Comparison of ENCODE assay signal across 1 cellular context in the genomic region with DNA sequence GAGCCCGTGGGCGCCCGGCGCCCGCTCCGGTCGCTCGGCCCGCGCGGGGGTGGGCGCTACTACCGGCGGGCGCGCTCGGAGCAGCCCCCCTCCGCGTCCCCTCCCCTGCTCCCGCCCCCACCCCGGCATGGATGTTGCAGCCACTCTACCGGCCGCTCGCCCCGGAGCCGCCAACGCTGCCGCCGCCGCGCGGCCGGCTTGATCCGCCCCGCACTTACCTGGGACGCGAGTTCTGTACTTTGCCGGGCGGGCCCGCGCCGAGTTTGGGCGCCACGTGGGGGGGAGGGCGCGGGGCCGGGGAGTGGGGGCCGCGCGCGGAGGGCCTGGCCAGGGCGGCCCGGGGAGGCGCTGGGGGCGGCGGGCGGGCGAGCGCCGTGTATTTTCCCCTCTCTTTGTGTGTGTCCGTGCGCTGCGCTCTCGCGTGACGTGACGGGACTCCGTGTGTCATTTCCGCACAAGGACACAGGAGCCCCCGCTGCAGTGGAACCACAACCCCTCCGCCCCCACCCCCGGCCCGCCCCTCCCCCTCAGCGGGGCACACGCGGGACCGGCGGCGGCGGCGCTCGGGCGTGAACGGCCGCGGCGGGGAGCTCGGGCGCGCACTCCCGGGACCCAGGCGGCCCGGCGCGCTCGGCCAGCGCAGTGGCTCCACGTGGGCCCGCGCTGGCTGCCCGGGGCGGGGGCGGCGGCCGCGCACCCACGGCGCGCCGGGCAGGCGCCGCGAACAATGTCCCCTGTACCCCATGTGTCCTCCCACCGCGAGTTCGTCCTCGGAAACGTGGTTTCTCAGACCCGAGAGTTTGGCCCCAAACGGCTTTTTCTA.
TF ChIP-seq lines count a peak whose summit lies in the region.

A gene (minus strand): TSS at position 644 of the 823 bp plus-strand sequence. CDS start 16,230 bp downstream, outside the sequence.

TF ChIP-seq in K562, 482 proteins besides CTCF, POLR2A, EP300 and RAD21 (continued from another document):
- TF ChIP-seq, protein P1, sequence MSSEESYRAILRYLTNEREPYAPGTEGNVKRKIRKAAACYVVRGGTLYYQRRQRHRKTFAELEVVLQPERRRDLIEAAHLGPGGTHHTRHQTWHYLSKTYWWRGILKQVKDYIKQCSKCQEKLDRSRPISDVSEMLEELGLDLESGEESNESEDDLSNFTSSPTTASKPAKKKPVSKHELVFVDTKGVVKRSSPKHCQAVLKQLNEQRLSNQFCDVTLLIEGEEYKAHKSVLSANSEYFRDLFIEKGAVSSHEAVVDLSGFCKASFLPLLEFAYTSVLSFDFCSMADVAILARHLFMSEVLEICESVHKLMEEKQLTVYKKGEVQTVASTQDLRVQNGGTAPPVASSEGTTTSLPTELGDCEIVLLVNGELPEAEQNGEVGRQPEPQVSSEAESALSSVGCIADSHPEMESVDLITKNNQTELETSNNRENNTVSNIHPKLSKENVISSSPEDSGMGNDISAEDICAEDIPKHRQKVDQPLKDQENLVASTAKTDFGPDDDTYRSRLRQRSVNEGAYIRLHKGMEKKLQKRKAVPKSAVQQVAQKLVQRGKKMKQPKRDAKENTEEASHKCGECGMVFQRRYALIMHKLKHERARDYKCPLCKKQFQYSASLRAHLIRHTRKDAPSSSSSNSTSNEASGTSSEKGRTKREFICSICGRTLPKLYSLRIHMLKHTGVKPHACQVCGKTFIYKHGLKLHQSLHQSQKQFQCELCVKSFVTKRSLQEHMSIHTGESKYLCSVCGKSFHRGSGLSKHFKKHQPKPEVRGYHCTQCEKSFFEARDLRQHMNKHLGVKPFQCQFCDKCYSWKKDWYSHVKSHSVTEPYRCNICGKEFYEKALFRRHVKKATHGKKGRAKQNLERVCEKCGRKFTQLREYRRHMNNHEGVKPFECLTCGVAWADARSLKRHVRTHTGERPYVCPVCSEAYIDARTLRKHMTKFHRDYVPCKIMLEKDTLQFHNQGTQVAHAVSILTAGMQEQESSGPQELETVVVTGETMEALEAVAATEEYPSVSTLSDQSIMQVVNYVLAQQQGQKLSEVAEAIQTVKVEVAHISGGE (CRISPR knock-in tag; IDR thresholded peaks at IDR 0.05): 0 out of 6 replicates have a peak, but pooled peaks of 1 of the 3 experiments have one; percentile 7
- TF ChIP-seq, protein P2, sequence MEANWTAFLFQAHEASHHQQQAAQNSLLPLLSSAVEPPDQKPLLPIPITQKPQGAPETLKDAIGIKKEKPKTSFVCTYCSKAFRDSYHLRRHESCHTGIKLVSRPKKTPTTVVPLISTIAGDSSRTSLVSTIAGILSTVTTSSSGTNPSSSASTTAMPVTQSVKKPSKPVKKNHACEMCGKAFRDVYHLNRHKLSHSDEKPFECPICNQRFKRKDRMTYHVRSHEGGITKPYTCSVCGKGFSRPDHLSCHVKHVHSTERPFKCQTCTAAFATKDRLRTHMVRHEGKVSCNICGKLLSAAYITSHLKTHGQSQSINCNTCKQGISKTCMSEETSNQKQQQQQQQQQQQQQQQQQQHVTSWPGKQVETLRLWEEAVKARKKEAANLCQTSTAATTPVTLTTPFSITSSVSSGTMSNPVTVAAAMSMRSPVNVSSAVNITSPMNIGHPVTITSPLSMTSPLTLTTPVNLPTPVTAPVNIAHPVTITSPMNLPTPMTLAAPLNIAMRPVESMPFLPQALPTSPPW (CRISPR knock-in tag; IDR thresholded peaks at IDR 0.05): peak; percentile 87
- peak; percentile 71; the same call in 1 of the 2 replicates for TF ChIP-seq MYC (IDR thresholded peaks at IDR 0.05; ENCODE audit: low read depth, low read length)
- TF ChIP-seq MYC (CRISPR knock-in tag; IDR thresholded peaks at IDR 0.05; ENCODE audit: borderline replicate concordance, low read depth): no peak
- no peak for TF ChIP-seq ZSCAN32 (CRISPR knock-in tag; IDR thresholded peaks at IDR 0.05)
- peak; percentile 17; the same call in 1 of the 2 replicates for TF ChIP-seq ZBTB7A (IDR thresholded peaks at IDR 0.05; ENCODE audit: borderline replicate concordance, control insufficient read depth, low read depth, low read length)
- TF ChIP-seq GATAD2B (IDR thresholded peaks at IDR 0.05; ENCODE audit: borderline replicate concordance): no peak
- peak; percentile 62 for TF ChIP-seq CHD2 (IDR thresholded peaks at IDR 0.05; ENCODE audit: low read depth, low read length)
- TF ChIP-seq, protein P3, sequence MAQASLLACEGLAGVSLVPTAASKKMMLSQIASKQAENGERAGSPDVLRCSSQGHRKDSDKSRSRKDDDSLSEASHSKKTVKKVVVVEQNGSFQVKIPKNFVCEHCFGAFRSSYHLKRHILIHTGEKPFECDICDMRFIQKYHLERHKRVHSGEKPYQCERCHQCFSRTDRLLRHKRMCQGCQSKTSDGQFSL (CRISPR knock-in tag; IDR thresholded peaks at IDR 0.05): no peak
- TF ChIP-seq, protein P3 (tag; IDR thresholded peaks at IDR 0.05): peak in 1 of 2 experiments; percentile 48; a peak in 1 of 4 replicates
- TF ChIP-seq, protein P4, sequence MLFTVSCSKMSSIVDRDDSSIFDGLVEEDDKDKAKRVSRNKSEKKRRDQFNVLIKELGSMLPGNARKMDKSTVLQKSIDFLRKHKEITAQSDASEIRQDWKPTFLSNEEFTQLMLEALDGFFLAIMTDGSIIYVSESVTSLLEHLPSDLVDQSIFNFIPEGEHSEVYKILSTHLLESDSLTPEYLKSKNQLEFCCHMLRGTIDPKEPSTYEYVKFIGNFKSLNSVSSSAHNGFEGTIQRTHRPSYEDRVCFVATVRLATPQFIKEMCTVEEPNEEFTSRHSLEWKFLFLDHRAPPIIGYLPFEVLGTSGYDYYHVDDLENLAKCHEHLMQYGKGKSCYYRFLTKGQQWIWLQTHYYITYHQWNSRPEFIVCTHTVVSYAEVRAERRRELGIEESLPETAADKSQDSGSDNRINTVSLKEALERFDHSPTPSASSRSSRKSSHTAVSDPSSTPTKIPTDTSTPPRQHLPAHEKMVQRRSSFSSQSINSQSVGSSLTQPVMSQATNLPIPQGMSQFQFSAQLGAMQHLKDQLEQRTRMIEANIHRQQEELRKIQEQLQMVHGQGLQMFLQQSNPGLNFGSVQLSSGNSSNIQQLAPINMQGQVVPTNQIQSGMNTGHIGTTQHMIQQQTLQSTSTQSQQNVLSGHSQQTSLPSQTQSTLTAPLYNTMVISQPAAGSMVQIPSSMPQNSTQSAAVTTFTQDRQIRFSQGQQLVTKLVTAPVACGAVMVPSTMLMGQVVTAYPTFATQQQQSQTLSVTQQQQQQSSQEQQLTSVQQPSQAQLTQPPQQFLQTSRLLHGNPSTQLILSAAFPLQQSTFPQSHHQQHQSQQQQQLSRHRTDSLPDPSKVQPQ (CRISPR knock-in tag; IDR thresholded peaks at IDR 0.05; ENCODE audit: borderline replicate concordance): no peak
- no peak for TF ChIP-seq ZNF780A (CRISPR knock-in tag; IDR thresholded peaks at IDR 0.05)
- TF ChIP-seq HMGN3 (IDR thresholded peaks at IDR 0.05; ENCODE audit: borderline replicate concordance, extremely low read depth, insufficient read length, low read depth, low read length): peak; percentile 10
- peak; percentile 85; the same call in 1 of the 2 replicates for TF ChIP-seq SAFB (IDR thresholded peaks at IDR 0.05; ENCODE audit: borderline replicate concordance, low read depth, low read length)
